8 cellular contexts compared by ENCODE assay signal in the genomic region with DNA sequence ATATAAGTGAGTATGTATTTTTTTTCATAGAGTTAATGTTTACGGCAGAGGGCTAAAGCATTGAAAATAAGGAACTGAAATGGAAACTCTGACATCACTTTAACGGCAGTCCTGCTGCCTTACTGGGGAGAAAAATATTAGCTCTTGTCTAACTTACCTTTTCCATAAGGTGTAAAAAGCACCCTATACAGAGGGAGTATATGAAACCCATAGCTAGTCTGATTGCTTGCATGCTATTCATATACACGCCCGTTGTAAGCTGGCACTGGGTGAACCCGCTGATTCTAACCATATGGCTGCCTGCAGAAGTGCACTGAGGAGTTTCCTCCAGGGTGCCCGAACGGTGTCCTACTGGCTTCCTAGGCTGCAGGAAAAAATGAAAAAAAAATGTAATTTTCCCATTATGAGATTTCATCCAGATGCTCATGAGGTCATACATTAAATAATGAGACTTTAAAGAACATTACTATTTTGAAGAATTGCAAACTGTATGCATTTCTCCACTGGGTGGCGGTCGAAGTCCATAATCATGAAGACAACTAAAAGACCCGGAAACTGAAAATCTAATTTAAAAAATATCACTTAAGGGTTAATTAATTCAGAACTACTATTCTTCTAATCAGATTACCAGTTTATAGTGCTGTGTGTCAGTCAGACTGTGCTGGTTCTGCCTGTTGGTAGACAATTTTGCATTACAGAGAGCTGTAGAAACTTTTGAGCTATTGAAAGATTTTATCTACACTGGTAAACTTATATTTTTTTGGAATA.
A peak's percentile ranks its signal among the peaks of the same experiment; 100 is the strongest.
DNase-seq lines count a peak whose midpoint lies in the region; ATAC-seq and TF ChIP-seq lines count a peak whose summit lies in the region.

No MANE protein-coding gene starts in this region.

- no peak overlapping the region for H2BK12ac ChIP-seq in H9 (ENCODE audit: insufficient read length, low read depth, low read length)

- no peak for ATAC-seq in activated CD4-positive, alpha-beta T cell treated with anti-CD3 and anti-CD28 coated beads for 36 hours
- peak; percentile 68 for ATAC-seq in body of pancreas

- CTCF ChIA-PET in activated CD4-positive, alpha-beta T cell treated with anti-CD3 and anti-CD28 coated beads for 36 hours (lab: Charles Lee) = interaction anchor here (1.1 to 1.5 kb wide), 4 partner anchors 13 to 496 kb away, joined by 3 to 7 read pairs (median 3); no protein-coding TSS in a partner anchor

- DNase-seq in activated CD4-positive, alpha-beta T cell treated with anti-CD3 and anti-CD28 coated beads for 36 hours = peak; percentile 37
- DNase-seq in activated CD4-positive, alpha-beta T cell treated with anti-CD3 and anti-CD28 coated beads for 4 hours = no peak
- DNase-seq in H9 (no peak), LNCaP clone FGC (ENCODE audit: low read depth) (no peak), body of pancreas (peak; percentile 46 to 71 (median 62)), progenitor cell of endocrine pancreas (ENCODE audit: low spot score, unreplicated experiment) (peak; percentile 12), H4 (ENCODE audit: low spot score) (no peak), retina (no peak)

- no peak overlapping the region for H4K8ac ChIP-seq in H9 (replicated peaks; ENCODE audit: insufficient read length, low read depth, low read length)

- no peak overlapping the region for H2AK5ac ChIP-seq in H9 (ENCODE audit: insufficient read length, low read length)

- no peak overlapping the region for H3K4me3 Mint-ChIP-seq in activated CD4-positive, alpha-beta T cell treated with anti-CD3 and anti-CD28 coated beads for 36 hours
- H3K4me3 Mint-ChIP-seq in H9 (no peak overlapping the region), progenitor cell of endocrine pancreas (ENCODE audit: low read depth) (no peak overlapping the region)

- no peak overlapping the region for H2BK15ac ChIP-seq in H9 (ENCODE audit: low read depth, low read length)

- WGBS in H9 (ENCODE audit: extremely low coverage, insufficient read length, low lambda C conversion rate) = no CpG with 5 or more reads among the region's 10 CpGs
- WGBS in body of pancreas, 2 donors = 25 to 30% methylated on average over 10 of the region's 10 CpGs

- H3K4me1 Mint-ChIP-seq in activated CD4-positive, alpha-beta T cell treated with anti-CD3 and anti-CD28 coated beads for 36 hours = no peaks in the 10 kb centered on the region
- H3K4me1 Mint-ChIP-seq in H9 (no peaks in the 10 kb centered on the region), progenitor cell of endocrine pancreas (ENCODE audit: low read depth) (peaks cover 5% of the 10 kb centered on the region)

- H3K36me3 ChIP-seq in body of pancreas (replicated peaks in 1 of 2; ENCODE audit: insufficient read depth in 1 of 2, low read depth in 2 of 2) = no peaks in the 10 kb centered on the region

- TF ChIP-seq CTCF in H9 (conservative IDR thresholded peaks at IDR 0.05) (peak; percentile 74), LNCaP clone FGC (IDR thresholded peaks at IDR 0.05; ENCODE audit: control insufficient read depth, extremely low read depth, insufficient read depth) (peak; percentile 55), body of pancreas (IDR thresholded peaks at IDR 0.05) (peak; percentile 45 to 76 (median 59)), progenitor cell of endocrine pancreas (IDR thresholded peaks at IDR 0.05; ENCODE audit: unreplicated experiment) (peak; percentile 75)

- H2BK20ac ChIP-seq in H9 (ENCODE audit: low read depth, low read length, poor library complexity, severe bottlenecking) = no peak overlapping the region

- H3K56ac ChIP-seq in H9 (ENCODE audit: insufficient read length, low read depth, low read length) = no peak overlapping the region

- H3K23me2 ChIP-seq in H9 (ENCODE audit: insufficient read length, low read depth, low read length, poor library complexity, severe bottlenecking) = no peaks in the 10 kb centered on the region

- no peak for TF ChIP-seq POLR2A in body of pancreas (IDR thresholded peaks at IDR 0.05)

- intact Hi-C loops in activated CD4-positive, alpha-beta T cell treated with anti-CD3 and anti-CD28 coated beads for 36 hours (cut with DNase I, micrococcal nuclease) = no loop called here
- intact Hi-C loops in body of pancreas (cut with DNase I) = no loop called here

- H3K27ac Mint-ChIP-seq in activated CD4-positive, alpha-beta T cell treated with anti-CD3 and anti-CD28 coated beads for 36 hours = no peak overlapping the region
- no peak overlapping the region for H3K27ac Mint-ChIP-seq in H9
- H3K27ac Mint-ChIP-seq in progenitor cell of endocrine pancreas = no peak overlapping the region

- no peak overlapping the region for H3K4me3 ChIP-seq in LNCaP clone FGC (ENCODE audit: low read depth, low read length)
- no peak overlapping the region for H3K4me3 ChIP-seq in body of pancreas

- H3K27me3 Mint-ChIP-seq in activated CD4-positive, alpha-beta T cell treated with anti-CD3 and anti-CD28 coated beads for 36 hours = peaks cover 2% of the 10 kb centered on the region
- H3K27me3 Mint-ChIP-seq in H9 (ENCODE audit: low read depth) (no peaks in the 10 kb centered on the region), progenitor cell of endocrine pancreas (peaks cover 19% of the 10 kb centered on the region)

- no peaks in the 10 kb centered on the region for H3K79me1 ChIP-seq in H9 (ENCODE audit: insufficient read depth, low read depth, low read length, poor library complexity, severe bottlenecking)

- no peak overlapping the region for H3K14ac ChIP-seq in H9 (ENCODE audit: insufficient read depth, low read length)

- H2AFZ ChIP-seq in H9 (ENCODE audit: low read length) = no peak overlapping the region

- H4K91ac ChIP-seq in H9 (ENCODE audit: insufficient read length, low read depth, low read length) = no peak overlapping the region

- no peak overlapping the region for H2BK5ac ChIP-seq in H9 (ENCODE audit: insufficient read length, low read length)

- H3K27me3 ChIP-seq in H9 (ENCODE audit: insufficient read depth, low read length) = no peaks in the 10 kb centered on the region
- H3K27me3 ChIP-seq in body of pancreas = peaks cover 0 to 4% of the 10 kb centered on the region in 2 donors

- H3K36me3 Mint-ChIP-seq in activated CD4-positive, alpha-beta T cell treated with anti-CD3 and anti-CD28 coated beads for 36 hours (ENCODE audit: low read depth) = no peaks in the 10 kb centered on the region
- H3K36me3 Mint-ChIP-seq in H9 (ENCODE audit: insufficient read depth in 1 of 3, low read depth in 3 of 3) = no peaks in the 10 kb centered on the region
- H3K36me3 Mint-ChIP-seq in progenitor cell of endocrine pancreas (ENCODE audit: insufficient read depth) = no peaks in the 10 kb centered on the region

- H4K20me1 ChIP-seq in H9 (ENCODE audit: control insufficient read depth, insufficient read depth, insufficient read length) = no peaks in the 10 kb centered on the region

- H3T11ph ChIP-seq in H9 (ENCODE audit: low read length) = no peak overlapping the region

- no peaks in the 10 kb centered on the region for H3K9me3 Mint-ChIP-seq in activated CD4-positive, alpha-beta T cell treated with anti-CD3 and anti-CD28 coated beads for 36 hours (ENCODE audit: low read depth)
- H3K9me3 Mint-ChIP-seq in H9 (no peaks in the 10 kb centered on the region; a peak in 1 of 5 replicates), progenitor cell of endocrine pancreas (ENCODE audit: low read depth) (no peaks in the 10 kb centered on the region)

- no peak overlapping the region for H3K4me2 ChIP-seq in H9 (ENCODE audit: insufficient read depth, insufficient read length, low read length)

- POLR2A ChIA-PET in activated CD4-positive, alpha-beta T cell treated with anti-CD3 and anti-CD28 coated beads for 36 hours (lab: Charles Lee) = no interaction called here

- H3K27ac ChIP-seq in H9 (ENCODE audit: insufficient read length, low read depth, low read length) (no peak overlapping the region), body of pancreas (no peak overlapping the region)

- no peak overlapping the region for H3K4ac ChIP-seq in H9 (ENCODE audit: low read depth, low read length)

- no peak overlapping the region for H4K5ac ChIP-seq in H9 (ENCODE audit: insufficient read length, low read depth, low read length)

- no peaks in the 10 kb centered on the region for H3K79me2 ChIP-seq in H9 (ENCODE audit: insufficient read depth, low read length)

- H3K23ac ChIP-seq in H9 (ENCODE audit: insufficient read length, low read depth, low read length) = no peak overlapping the region

- H3K9ac ChIP-seq in H9 (ENCODE audit: extremely low read depth, insufficient read length, low read length) = no peak overlapping the region

- H2BK120ac ChIP-seq in H9 (ENCODE audit: low read depth, low read length, poor library complexity, severe bottlenecking) = no peak overlapping the region

- no peak overlapping the region for H3K18ac ChIP-seq in H9 (ENCODE audit: insufficient read length, low read depth, low read length)

- H3K4me1 ChIP-seq in H9 (ENCODE audit: insufficient read depth, low read length) = no peaks in the 10 kb centered on the region
- no peaks in the 10 kb centered on the region for H3K4me1 ChIP-seq in body of pancreas

- H3K9me3 ChIP-seq in H9 (ENCODE audit: control insufficient read depth, low read depth, low read length) (no peaks in the 10 kb centered on the region), body of pancreas (no peaks in the 10 kb centered on the region)

Comparison
In these comparisons a context has a peak if more than half of its experiments do, and no peak if none do; other contexts are left out.
1. DNase-seq: peak in activated CD4-positive, alpha-beta T cell treated with anti-CD3 and anti-CD28 coated beads for 36 hours (single experiment), body of pancreas (4 of 4) and progenitor cell of endocrine pancreas (single experiment); none in activated CD4-positive, alpha-beta T cell treated with anti-CD3 and anti-CD28 coated beads for 4 hours (0 of 2), H9 (single experiment), LNCaP clone FGC (single experiment), H4 (single experiment) and retina (single experiment).
2. Peak in every context shown above with its lines, with median percentiles within 50 percentile points of each other: CTCF ChIP-seq.